15 cellular contexts compared by ENCODE assay signal in the genomic region with DNA sequence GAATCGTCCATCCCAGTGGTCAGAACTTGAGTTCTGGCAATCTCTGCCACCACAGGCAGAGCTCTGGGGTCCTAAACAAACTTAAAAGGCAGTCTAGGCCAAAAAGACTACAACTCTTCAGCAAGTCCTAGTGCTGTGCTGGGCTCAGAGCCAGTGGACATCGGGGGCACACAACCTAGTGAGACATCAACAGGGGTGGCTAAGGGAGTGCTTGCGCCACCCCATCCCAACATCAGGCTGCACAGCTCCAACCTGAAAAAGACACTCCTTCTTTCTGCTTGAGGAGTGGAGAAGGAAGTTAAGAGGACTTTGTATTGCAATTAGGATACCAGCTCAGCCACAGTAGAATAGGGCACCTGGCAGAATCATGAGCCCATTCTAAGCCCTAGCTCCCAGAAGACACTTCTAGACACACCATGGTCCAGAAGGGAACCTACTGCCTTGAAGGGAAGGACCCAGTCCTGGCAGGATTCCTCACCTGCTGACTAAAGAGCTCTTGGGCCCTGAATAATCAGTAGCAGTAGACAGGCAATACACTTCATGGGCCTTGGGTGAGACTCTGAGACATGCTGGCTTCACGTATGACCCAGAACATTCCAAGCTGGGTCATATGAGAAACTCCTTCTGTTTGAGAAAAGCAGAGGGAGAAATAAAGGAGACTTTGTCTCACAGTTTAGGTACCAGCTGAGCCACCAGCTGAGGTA.
"Had no signal": no experiment of that assay in that cellular context is flagged by ENCODE, and none has a peak within 500 bp of the region (broad histone marks: within the 10 kb centered on the region; RNA-seq: fewer than 3 reads in every experiment).

No MANE protein-coding gene starts in this region.

- H3K4me1 ChIP-seq: breast epithelium, gastroesophageal sphincter, spleen had no signal

- H3K27me3 ChIP-seq: breast epithelium, gastroesophageal sphincter, hepatocyte, spleen had no signal

- H3K27ac ChIP-seq: breast epithelium, gastroesophageal sphincter, hepatocyte, spleen had no signal

- H3K4me3 ChIP-seq: breast epithelium, gastroesophageal sphincter, hepatocyte, spleen had no signal

- H3K9me3 ChIP-seq: breast epithelium had no signal

- DNase-seq: activated CD4-positive, alpha-beta memory T cell treated with anti-CD3 and anti-CD28 coated beads, Interleukin-2, amount 10 ng/mL, durations not matched to agents 7 days and 5 days; activated CD4-positive, alpha-beta T cell treated with anti-CD3 and anti-CD28 coated beads for 1 hour; activated CD4-positive, alpha-beta T cell treated with anti-CD3 and anti-CD28 coated beads, Interleukin-2, amount 10 ng/mL, durations not matched to agents 7 days and 5 days; activated CD8-positive, alpha-beta memory T cell treated with anti-CD3 and anti-CD28 coated beads, Interleukin-2, amount 50 U/mL, for 48 hours; activated T-cell treated with anti-CD3 and anti-CD28 coated beads, Interleukin-2, amount 50 U/mL, for 24 hours; central memory CD4-positive, alpha-beta T cell; right cardiac atrium; spleen; stimulated activated naive CD4-positive, alpha-beta T cell treated with Interleukin-2 at 50 U/mL for 16 hours; T-helper 2 cell had no signal

- H3K36me3 ChIP-seq: breast epithelium had no signal

- ATAC-seq: activated naive CD4-positive, alpha-beta T cell treated with anti-CD3 and anti-CD28 coated beads, Interleukin-2, amount 50 U/mL, for 72 hours; gastroesophageal sphincter; right cardiac atrium; WTC11 had no signal
